ENCODE assay signal across 10 cellular contexts in the genomic region with DNA sequence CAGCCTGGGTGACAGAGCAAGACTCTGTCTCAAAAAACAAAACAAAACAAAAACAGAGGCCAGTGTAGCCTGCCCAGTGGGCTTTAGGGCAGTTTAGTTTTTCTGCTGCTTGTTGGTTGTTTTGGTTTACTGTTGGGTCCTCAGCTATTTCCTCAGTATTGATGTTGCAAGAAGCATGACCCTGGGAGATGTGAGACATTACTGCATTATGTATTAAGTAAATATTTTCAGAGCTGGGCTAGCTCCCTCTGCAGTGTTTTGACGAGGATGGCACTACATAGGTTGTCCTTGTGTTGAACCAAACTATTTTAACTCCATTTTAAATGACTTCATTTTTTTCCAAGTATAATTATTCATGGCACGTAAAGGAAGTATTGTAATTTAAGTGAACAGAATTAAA. TPM values are rescaled to one million over a fixed set of nuclear protein-coding genes. Genes with fewer than 3 reads are reported as not detected.
DNase-seq lines count a peak whose midpoint lies in the region; ATAC-seq and TF ChIP-seq lines count a peak whose summit lies in the region.
"Had no signal": no experiment of that assay in that cellular context is flagged by ENCODE, and none has a peak within 500 bp of the region (broad histone marks: within the 10 kb centered on the region; RNA-seq: fewer than 3 reads in every experiment).

No MANE protein-coding gene starts in this region.

- DNase-seq in NCI-H2196 (lab: John Stamatoyannopoulos, UW; ENCODE audit: unreplicated experiment) (peak; percentile 26), NCI-H2196 treated with DMSO at 0.1 percent for 48 hours (lab: John Stamatoyannopoulos, UW; ENCODE audit: unreplicated experiment) (no peak), SIG-M5 (lab: John Stamatoyannopoulos, UW) (peak; percentile 11), fibroblast of the conjunctiva (ENCODE audit: low read depth) (peak; percentile 66), 8988T (no peak), uterus (no peak)
- DNase-seq: GOT3; stimulated activated naive CD4-positive, alpha-beta T cell treated with Interleukin-2 at 50 U/mL for 16 hours had no signal

- H3K36me3 ChIP-seq in subcutaneous abdominal adipose tissue (ENCODE audit: control insufficient read depth in 5 of 5, insufficient read depth in 5 of 5, low read length in 5 of 5) (no peaks in the 10 kb centered on the region), uterus (no peaks in the 10 kb centered on the region)

- no peak for TF ChIP-seq CTCF in uterus (IDR thresholded peaks at IDR 0.05)

- H3K9me3 ChIP-seq in subcutaneous abdominal adipose tissue (ENCODE audit: control insufficient read depth in 5 of 5, low read length in 5 of 5) (no peaks in the 10 kb centered on the region), uterus (no peaks in the 10 kb centered on the region)

- intact Hi-C loops in uterus (cut with DNase I; ENCODE audit: low total_unique reads), result no loop called here

- H3K27me3 ChIP-seq in subcutaneous abdominal adipose tissue (ENCODE audit: control insufficient read depth in 5 of 5, insufficient read depth in 4 of 5, low read length in 5 of 5), result no peaks in the 10 kb centered on the region
- H3K27me3 ChIP-seq in uterus, result no peaks in the 10 kb centered on the region

- H3K27ac ChIP-seq in subcutaneous abdominal adipose tissue (ENCODE audit: low read depth, low read length) (peak overlapping the region; percentile 86), uterus (peak overlapping the region in 1 of 2 donors; percentile 11)

- no peak overlapping the region for H3K9ac ChIP-seq in subcutaneous abdominal adipose tissue (ENCODE audit: low read length in 5 of 5)

- H3K4me3 ChIP-seq in subcutaneous abdominal adipose tissue (ENCODE audit: low read depth in 1 of 5, low read length in 5 of 5) (no peak overlapping the region), uterus (no peak overlapping the region)

- no peak for ATAC-seq in HG02763 (IDR thresholded peaks at IDR 0.05; ENCODE audit: unreplicated experiment)

- TF ChIP-seq POLR2A in uterus (IDR thresholded peaks at IDR 0.05), result no peak

- peaks cover 0 to 39% (median 34%) of the 10 kb centered on the region in 5 donors for H3K4me1 ChIP-seq in subcutaneous abdominal adipose tissue (ENCODE audit: control insufficient read depth in 5 of 5, insufficient read depth in 5 of 5, low read length in 5 of 5)
- peaks cover 0 to 7% of the 10 kb centered on the region in 2 donors for H3K4me1 ChIP-seq in uterus

RNA-seq across cellular contexts. Expression of a gene that starts 4.8 kb away (rescaled TPM):
- 100 to 1,000 TPM in 1 of 4 donors, 10 to 100 TPM in 3; 32.5 to 125 (median 63.5) TPM for total RNA-seq in uterus

Comparison
In these comparisons a context has a peak if more than half of its experiments do, and no peak if none do; other contexts are left out.
1. DNase-seq: peak in NCI-H2196 (single experiment), SIG-M5 (single experiment) and fibroblast of the conjunctiva (single experiment); none in NCI-H2196 treated with DMSO at 0.1 percent for 48 hours (single experiment), 8988T (single experiment) and uterus (0 of 2).